Comparison of ENCODE assay signal across 12 cellular contexts in genomic region chr12:65756956-65757511, GRCh38.
A peak's percentile ranks its signal among the peaks of the same experiment; 100 is the strongest.
DNase-seq lines count a peak whose midpoint lies in the region; ATAC-seq, FAIRE-seq and TF ChIP-seq lines count a peak whose summit lies in the region.
"Had no signal": no experiment of that assay in that cellular context is flagged by ENCODE, and none has a peak within 500 bp of the region (broad histone marks: within the 10 kb centered on the region; RNA-seq: fewer than 3 reads in every experiment).

No MANE protein-coding gene starts in this region.

- H3K4me1 Mint-ChIP-seq in activated T-cell treated with anti-CD3 and anti-CD28 coated beads, Interleukin-2, amount 50 U/mL, for 4 hours (ENCODE audit: low read depth) = no peaks in the 10 kb centered on the region

- ATAC-seq in GM19351 (IDR thresholded peaks at IDR 0.05; ENCODE audit: unreplicated experiment) = peak; percentile 93
- peak; percentile 93 for ATAC-seq in HG02973 (IDR thresholded peaks at IDR 0.05; ENCODE audit: unreplicated experiment)
- peak; percentile 90 to 91 for ATAC-seq in activated T-cell treated with anti-CD3 and anti-CD28 coated beads, Interleukin-2, amount 50 U/mL, for 4 hours
- ATAC-seq in heart right ventricle = no peak

- no peaks in the 10 kb centered on the region for H3K9me3 Mint-ChIP-seq in activated T-cell treated with anti-CD3 and anti-CD28 coated beads, Interleukin-2, amount 50 U/mL, for 4 hours

- no peak for TF ChIP-seq EP300 in transverse colon (IDR thresholded peaks at IDR 0.05; ENCODE audit: low read depth)

- no peaks in the 10 kb centered on the region for H3K4me1 ChIP-seq in heart right ventricle
- no peaks in the 10 kb centered on the region for H3K4me1 ChIP-seq in transverse colon
- no peaks in the 10 kb centered on the region for H3K4me1 ChIP-seq in HAP-1

- intact Hi-C loops in heart right ventricle (cut with DNase I) = no loop called here
- intact Hi-C loops in transverse colon (cut with DNase I; ENCODE audit: low total_unique reads) = no loop called here

- TF ChIP-seq POLR2A in GM12891 (IDR thresholded peaks at IDR 0.05; ENCODE audit: low read depth, low read length) = no peak
- no peak for TF ChIP-seq POLR2A in transverse colon (IDR thresholded peaks at IDR 0.05)

- H3K9me3 ChIP-seq in heart right ventricle (no peaks in the 10 kb centered on the region), transverse colon (no peaks in the 10 kb centered on the region), HAP-1 (no peaks in the 10 kb centered on the region)
- H3K9me3 ChIP-seq: thoracic aorta had no signal

- TF ChIP-seq CTCF in heart right ventricle (IDR thresholded peaks at IDR 0.05) (no peak), transverse colon (IDR thresholded peaks at IDR 0.05) (no peak)

- H3K36me3 ChIP-seq in heart right ventricle = no peaks in the 10 kb centered on the region
- H3K36me3 ChIP-seq in transverse colon = no peaks in the 10 kb centered on the region
- H3K36me3 ChIP-seq in HAP-1 (replicated peaks) = no peaks in the 10 kb centered on the region
- H3K36me3 ChIP-seq: thoracic aorta had no signal

- H3K27me3 ChIP-seq in heart right ventricle (peaks cover 0 to 11% (median 3%) of the 10 kb centered on the region in 7 donors), transverse colon (peaks cover 16% of the 10 kb centered on the region), HAP-1 (ENCODE audit: low read depth) (peaks cover 36% of the 10 kb centered on the region)

- H3K4me3 ChIP-seq in heart right ventricle = no peak overlapping the region
- H3K4me3 ChIP-seq in transverse colon = no peak overlapping the region
- no peak overlapping the region for H3K4me3 ChIP-seq in HAP-1
- H3K4me3 ChIP-seq: thoracic aorta had no signal

- no peak for DNase-seq in GM12891 (ENCODE audit: insufficient read length, low spot score)
- no peak for DNase-seq in activated T-cell treated with anti-CD3 and anti-CD28 coated beads, Interleukin-2, amount 50 U/mL, for 4 hours
- no peak for DNase-seq in heart right ventricle
- DNase-seq in transverse colon = no peak
- no peak for DNase-seq in HCEC 1CT
- no peak for DNase-seq in HAP-1 (ENCODE audit: low spot score in 2 of 2)
- DNase-seq: amniotic stem cell, DMS79, Karpas-422 had no signal

- H3K27ac ChIP-seq in heart right ventricle = no peak overlapping the region
- no peak overlapping the region for H3K27ac ChIP-seq in transverse colon
- H3K27ac ChIP-seq: thoracic aorta had no signal

- FAIRE-seq in GM12891 (lab: Jason Lieb, UNC) = peak; percentile 84

- no peak overlapping the region for H3K4me3 Mint-ChIP-seq in activated T-cell treated with anti-CD3 and anti-CD28 coated beads, Interleukin-2, amount 50 U/mL, for 4 hours

- 62 to 93% methylated on average over 2 of the region's 2 CpGs for WGBS in heart right ventricle, 2 donors
- 67 to 72% methylated on average over 2 of the region's 2 CpGs for WGBS in transverse colon (ENCODE audit: low coverage in 1 of 2), 2 donors

- in situ Hi-C loops in transverse colon (cut with MboI; ENCODE audit: low pct_ligation_motif_present in 1 of 4, low pct_unique_long_range_greater_than_20kb in 1 of 4, low sequenced_read_pairs in 3 of 4) (no loop called here), HAP-1 (cut with MboI; ENCODE audit: low sequenced_read_pairs) (no loop called here)

- peaks cover 8% of the 10 kb centered on the region for H3K27me3 Mint-ChIP-seq in activated T-cell treated with anti-CD3 and anti-CD28 coated beads, Interleukin-2, amount 50 U/mL, for 4 hours (ENCODE audit: low read depth)

- H3K36me3 Mint-ChIP-seq in activated T-cell treated with anti-CD3 and anti-CD28 coated beads, Interleukin-2, amount 50 U/mL, for 4 hours (ENCODE audit: insufficient read depth) = no peaks in the 10 kb centered on the region

TF ChIP-seq in GM12891, 5 proteins besides CTCF, POLR2A, EP300 and RAD21:
- peak; percentile 91 for TF ChIP-seq PAX5 (IDR thresholded peaks at IDR 0.05; ENCODE audit: insufficient read depth, low read length, severe bottlenecking)
- no peak for TF ChIP-seq POLR2AphosphoS5 (IDR thresholded peaks at IDR 0.05; ENCODE audit: low read depth, low read length)

Comparison
In these comparisons a context has a peak if more than half of its experiments do, and no peak if none do; other contexts are left out.
1. ATAC-seq: peak in GM19351 (single experiment), HG02973 (single experiment) and activated T-cell treated with anti-CD3 and anti-CD28 coated beads, Interleukin-2, amount 50 U/mL, for 4 hours (2 of 2); none in heart right ventricle (0 of 8).